Comparison of ENCODE assay signal across 11 cellular contexts in the genomic region with DNA sequence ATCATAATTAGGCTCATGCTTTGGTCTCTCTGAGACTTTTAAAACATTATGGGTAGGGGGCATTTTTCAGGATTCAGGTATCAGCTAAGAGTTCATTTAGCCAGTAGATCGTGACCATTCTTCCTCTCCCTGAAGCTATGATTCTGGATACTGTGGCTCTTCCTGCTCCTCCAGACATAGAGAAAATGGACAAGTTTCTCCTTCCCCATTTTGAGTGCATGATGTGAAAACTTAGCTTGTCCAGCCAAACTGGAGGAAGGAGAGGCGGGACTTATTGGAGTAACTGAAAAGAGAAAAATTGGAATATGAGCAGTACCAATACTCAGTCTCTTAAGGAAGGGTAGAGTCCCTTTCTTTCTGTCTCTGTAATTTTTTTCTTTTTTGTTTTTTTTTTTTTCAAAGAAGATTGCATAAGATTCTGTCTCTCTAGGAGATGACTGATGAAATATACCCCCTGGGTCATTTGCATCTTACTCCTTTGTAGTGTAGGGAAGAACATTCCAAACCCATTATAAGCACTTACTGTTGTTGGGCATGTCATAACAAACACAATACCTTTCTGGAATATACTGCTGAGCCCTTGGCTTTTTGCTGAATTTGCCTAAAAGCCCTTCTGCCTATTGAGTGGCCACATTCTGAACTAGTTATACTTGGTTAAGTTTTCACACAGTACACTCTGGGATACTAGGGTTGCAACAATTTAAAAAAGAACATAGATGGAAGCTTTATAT.
DNase-seq lines count a peak whose midpoint lies in the region; ATAC-seq, FAIRE-seq and TF ChIP-seq lines count a peak whose summit lies in the region.
"Had no signal": no experiment of that assay in that cellular context is flagged by ENCODE, and none has a peak within 500 bp of the region (broad histone marks: within the 10 kb centered on the region; RNA-seq: fewer than 3 reads in every experiment).

No MANE protein-coding gene starts in this region.

- FAIRE-seq in GM12892 (lab: Jason Lieb, UNC), result no peak

- ATAC-seq in HG03457 (IDR thresholded peaks at IDR 0.05; ENCODE audit: unreplicated experiment), result no peak
- ATAC-seq in HG02870 (IDR thresholded peaks at IDR 0.05; ENCODE audit: unreplicated experiment), result no peak

- DNase-seq in AML-193 (lab: John Stamatoyannopoulos, UW) (peak; percentile 55 to 71), LHCN-M2 (ENCODE audit: low read depth) (peak; percentile 84), cardiac fibroblast (ENCODE audit: low read depth in 2 of 2) (peak; percentile 92 to 97), kidney tubule cell (ENCODE audit: low spot score) (peak; percentile 88), medulla oblongata (ENCODE audit: extremely low spot score) (no peak), GM12892 (ENCODE audit: insufficient read length) (no peak)
- DNase-seq: activated CD4-positive, alpha-beta T cell treated with anti-CD3 and anti-CD28 coated beads, Interleukin-2, amount 10 ng/mL, durations not matched to agents 24 days and 14 days; amniotic stem cell; posterior cingulate gyrus had no signal

- no peak overlapping the region for H3K4me3 ChIP-seq in cardiac fibroblast (replicated peaks in 1 of 2; ENCODE audit: low read depth in 2 of 2, low read length in 2 of 2)

- no peak for TF ChIP-seq POLR2A in GM12892 (IDR thresholded peaks at IDR 0.05; ENCODE audit: low read depth, low read length)

- TF ChIP-seq CTCF in cardiac fibroblast (IDR thresholded peaks at IDR 0.05; ENCODE audit: low read depth, low read length), result no peak

Comparison
In these comparisons a context has a peak if more than half of its experiments do, and no peak if none do; other contexts are left out.
1. DNase-seq: peak in AML-193 (2 of 2), LHCN-M2 (single experiment), cardiac fibroblast (2 of 2) and kidney tubule cell (single experiment); none in medulla oblongata (single experiment) and GM12892 (single experiment).